Comparison of ENCODE assay signal across 26 cellular contexts in the genomic region with DNA sequence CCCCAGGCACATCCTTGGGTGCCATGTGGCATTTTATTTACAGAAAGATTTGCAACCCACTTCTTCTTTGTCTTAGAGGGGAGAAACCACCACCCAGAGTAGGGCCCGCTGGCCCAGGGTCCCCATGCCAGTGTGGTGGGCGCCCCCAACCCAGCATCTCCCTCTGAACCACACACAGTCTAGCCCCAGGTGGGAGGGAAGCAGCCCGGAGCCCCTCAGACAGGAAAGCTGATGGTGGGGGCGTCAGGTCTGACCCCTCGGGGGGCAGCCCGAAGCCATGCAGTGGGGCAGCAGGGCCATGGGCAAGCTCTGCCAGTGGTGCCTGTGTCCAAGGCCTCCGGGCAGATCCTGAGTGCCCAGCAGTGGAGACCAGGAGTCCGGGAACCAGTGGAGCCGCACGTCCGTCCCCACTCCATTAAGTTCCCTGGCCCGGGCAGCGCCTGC. TPM values are rescaled to one million over a fixed set of nuclear protein-coding genes. Genes with fewer than 3 reads are reported as not detected.
"Had no signal": no experiment of that assay in that cellular context is flagged by ENCODE, and none has a peak within 500 bp of the region (broad histone marks: within the 10 kb centered on the region; RNA-seq: fewer than 3 reads in every experiment).

No MANE protein-coding gene starts in this region.

- H3K27me3 ChIP-seq: pancreas had no signal

- H3K4me3 ChIP-seq: heart right ventricle, left lung, pancreas, prostate gland, stomach, thoracic aorta had no signal

- H3K36me3 ChIP-seq: heart right ventricle, left lung, pancreas, prostate gland, stomach, thoracic aorta had no signal

- H3K4me1 ChIP-seq: heart right ventricle, left lung, pancreas, prostate gland had no signal

- DNase-seq: effector memory CD4-positive, alpha-beta T cell; hypothalamus; mammary epithelial cell; naive thymus-derived CD4-positive, alpha-beta T cell; nucleus accumbens; retina; stimulated activated CD4-positive, alpha-beta T cell treated with anti-CD3 and anti-CD28 coated beads, Interleukin-2, amount 100 ng/mL, for 24 hours; stimulated activated CD4-positive, alpha-beta T cell treated with anti-CD3 and anti-CD28 coated beads, Interleukin-4, amount 100 ng/mL, for 4 hours; stimulated activated naive B cell treated with anti-CD40 and anti-IgM and Interleukin-4, amounts not matched to agents 10 μg/mL and 1 μg/mL and 100 μg/mL, for 72 hours; stomach; substantia nigra; trophoblast cell had no signal

- FAIRE-seq: endometrium, frontal cortex, islet of Langerhans, pancreas, urothelium cell line had no signal

- H3K27ac ChIP-seq: heart right ventricle, left lung, pancreas, prostate gland, stomach, thoracic aorta had no signal

- H3K9me3 ChIP-seq: heart right ventricle, left lung, pancreas, prostate gland, stomach, thoracic aorta had no signal

RNA-seq across cellular contexts. Expression of a gene that starts 11.7 kb away (rescaled TPM):
- total RNA-seq: esophagus mucosa, fibroblast of lung, frontal cortex, glomerular endothelial cell, heart right ventricle, left lung, mammary epithelial cell, mesenteric fat pad, sciatic nerve, thoracic aorta had no signal
- polyA plus RNA-seq: fibroblast of lung, heart right ventricle, mammary epithelial cell had no signal

RNA-seq across cellular contexts. Expression of a gene that starts 12.2 kb away (rescaled TPM):
- total RNA-seq: fibroblast of lung had no signal
- polyA plus RNA-seq: fibroblast of lung, mammary epithelial cell had no signal
